ENCODE assay signal across 8 cellular contexts in genomic region chr4:158253350-158253980, GRCh38. TPM values are rescaled to one million over a fixed set of nuclear protein-coding genes. Genes with fewer than 3 reads are reported as not detected.
DNase-seq lines count a peak whose midpoint lies in the region; ATAC-seq lines count a peak whose summit lies in the region.

No MANE protein-coding gene starts in this region.

- no peak overlapping the region for H2AK5ac ChIP-seq in trophoblast cell (ENCODE audit: low read length)

- H2BK120ac ChIP-seq in trophoblast cell (ENCODE audit: insufficient read depth, low read length, poor library complexity), result no peak overlapping the region

- no peak overlapping the region for H4K8ac ChIP-seq in trophoblast cell (ENCODE audit: low read depth, low read length)

- no peak overlapping the region for H3K4ac ChIP-seq in trophoblast cell (ENCODE audit: low read depth, low read length)

- DNase-seq in Daoy (ENCODE audit: low read depth) (peak; percentile 20), NCI-H526 (lab: John Stamatoyannopoulos, UW) (peak; percentile 39 to 75), germinal center (ENCODE audit: low spot score) (peak; percentile 16), trophoblast cell (peak; percentile 30 to 87), mesenteric fat pad (ENCODE audit: low spot score) (no peak)
- DNase-seq in activated T-helper 2 cell treated with anti-CD3 and anti-CD28 coated beads, Interferon-gamma antibody, Interleukin-2, Interleukin-4, amounts not matched to agents 10 μg/mL and 5 μg/mL and 100 μg/mL, durations not matched to agents 14 hours and 24 hours and 36 hours (ENCODE audit: low spot score), result peak; percentile 11

- no peaks in the 10 kb centered on the region for H3K79me1 ChIP-seq in trophoblast cell (ENCODE audit: low read length)

- no peak overlapping the region for H3K27ac ChIP-seq in trophoblast cell (ENCODE audit: low read depth, low read length)

- no peaks in the 10 kb centered on the region for H3K9me3 ChIP-seq in trophoblast cell (ENCODE audit: insufficient read depth, low read depth, low read length)

- no peak overlapping the region for H2AFZ ChIP-seq in trophoblast cell (ENCODE audit: insufficient read depth, low read length, poor library complexity)

- H3K23ac ChIP-seq in trophoblast cell (ENCODE audit: low read length), result no peak overlapping the region

- no peak overlapping the region for H3K4me2 ChIP-seq in trophoblast cell (ENCODE audit: low read length)

- peaks cover 1% of the 10 kb centered on the region for H3K27me3 Mint-ChIP-seq in activated T-helper 2 cell treated with anti-CD3 and anti-CD28 coated beads, Interferon-gamma antibody, Interleukin-2, Interleukin-4, amounts not matched to agents 10 μg/mL and 5 μg/mL and 100 μg/mL, durations not matched to agents 14 hours and 24 hours and 36 hours (ENCODE audit: low read depth)

- no peaks in the 10 kb centered on the region for H3K36me3 Mint-ChIP-seq in activated T-helper 2 cell treated with anti-CD3 and anti-CD28 coated beads, Interferon-gamma antibody, Interleukin-2, Interleukin-4, amounts not matched to agents 10 μg/mL and 5 μg/mL and 100 μg/mL, durations not matched to agents 14 hours and 24 hours and 36 hours (ENCODE audit: low read depth)

- ATAC-seq in GM19438 (IDR thresholded peaks at IDR 0.05; ENCODE audit: low read depth, unreplicated experiment) (peak; percentile 71), HG03378 (IDR thresholded peaks at IDR 0.05; ENCODE audit: unreplicated experiment) (peak; percentile 88)

- no peak overlapping the region for H3K9ac ChIP-seq in trophoblast cell (ENCODE audit: low read length)

- H3K4me3 ChIP-seq in trophoblast cell (ENCODE audit: low read depth, low read length), result no peak overlapping the region

- H3K18ac ChIP-seq in trophoblast cell (ENCODE audit: low read length), result no peak overlapping the region

- no peak overlapping the region for H2BK12ac ChIP-seq in trophoblast cell (ENCODE audit: low read length)

- H3K4me1 Mint-ChIP-seq in activated T-helper 2 cell treated with anti-CD3 and anti-CD28 coated beads, Interferon-gamma antibody, Interleukin-2, Interleukin-4, amounts not matched to agents 10 μg/mL and 5 μg/mL and 100 μg/mL, durations not matched to agents 14 hours and 24 hours and 36 hours (ENCODE audit: low read depth), result peaks cover 4% of the 10 kb centered on the region

- H3K36me3 ChIP-seq in trophoblast cell (ENCODE audit: control insufficient read depth in 1 of 2, insufficient read depth in 2 of 2, low read length in 2 of 2), result no peaks in the 10 kb centered on the region

- no peak overlapping the region for H4K12ac ChIP-seq in trophoblast cell (ENCODE audit: low read depth, low read length)

- H3K4me1 ChIP-seq in trophoblast cell (ENCODE audit: control insufficient read depth in 1 of 2, insufficient read depth in 2 of 2, low read length in 2 of 2), result no peaks in the 10 kb centered on the region

- intact Hi-C loops in activated T-helper 2 cell treated with anti-CD3 and anti-CD28 coated beads, Interferon-gamma antibody, Interleukin-2, Interleukin-4, amounts not matched to agents 10 μg/mL and 5 μg/mL and 100 μg/mL, durations not matched to agents 14 hours and 24 hours and 36 hours (cut with micrococcal nuclease), result loop anchor here (2.0 kb wide), 1 partner anchor 949 kb away; no protein-coding TSS in a partner anchor

- H3K14ac ChIP-seq in trophoblast cell (ENCODE audit: low read length), result no peak overlapping the region

- no peak overlapping the region for H2BK5ac ChIP-seq in trophoblast cell (ENCODE audit: low read depth, low read length, poor library complexity)

- no peak overlapping the region for H4K91ac ChIP-seq in trophoblast cell (ENCODE audit: low read depth, low read length)

- no peak overlapping the region for H3K27ac Mint-ChIP-seq in activated T-helper 2 cell treated with anti-CD3 and anti-CD28 coated beads, Interferon-gamma antibody, Interleukin-2, Interleukin-4, amounts not matched to agents 10 μg/mL and 5 μg/mL and 100 μg/mL, durations not matched to agents 14 hours and 24 hours and 36 hours

- no peaks in the 10 kb centered on the region for H3K79me2 ChIP-seq in trophoblast cell (ENCODE audit: control insufficient read depth, insufficient read depth, low read length, poor library complexity)

- H3K4me3 Mint-ChIP-seq in activated T-helper 2 cell treated with anti-CD3 and anti-CD28 coated beads, Interferon-gamma antibody, Interleukin-2, Interleukin-4, amounts not matched to agents 10 μg/mL and 5 μg/mL and 100 μg/mL, durations not matched to agents 14 hours and 24 hours and 36 hours (ENCODE audit: low read depth), result no peak overlapping the region

- H3K9me3 Mint-ChIP-seq in activated T-helper 2 cell treated with anti-CD3 and anti-CD28 coated beads, Interferon-gamma antibody, Interleukin-2, Interleukin-4, amounts not matched to agents 10 μg/mL and 5 μg/mL and 100 μg/mL, durations not matched to agents 14 hours and 24 hours and 36 hours, result no peaks in the 10 kb centered on the region

- no CpG with 5 or more reads among the region's 6 CpGs for WGBS in trophoblast cell (ENCODE audit: extremely low coverage, insufficient coverage, insufficient read length)

- no peaks in the 10 kb centered on the region for H3K27me3 ChIP-seq in trophoblast cell (ENCODE audit: insufficient read depth, low read length)

RNA-seq across cellular contexts. Expression of gene TMEM144, which starts 43.2 kb away (rescaled TPM):
- total RNA-seq in Daoy (2014; rRNA removed; shearing (Covaris generic)), result 2.3 and 2.4 TPM in 2 replicates
- total RNA-seq in activated T-helper 2 cell treated with anti-CD3 and anti-CD28 coated beads, Interferon-gamma antibody, Interleukin-2, Interleukin-4, amounts not matched to agents 10 μg/mL and 5 μg/mL and 100 μg/mL, durations not matched to agents 14 hours and 24 hours and 36 hours, result 0.16 and 0.23 TPM in 2 replicates
- 6.8 and 6.9 TPM in 2 replicates for polyA plus RNA-seq in trophoblast cell (2013)
- total RNA-seq in mesenteric fat pad, result 7.9 TPM
